Comparison of ENCODE assay signal across 8 cellular contexts in the genomic region with DNA sequence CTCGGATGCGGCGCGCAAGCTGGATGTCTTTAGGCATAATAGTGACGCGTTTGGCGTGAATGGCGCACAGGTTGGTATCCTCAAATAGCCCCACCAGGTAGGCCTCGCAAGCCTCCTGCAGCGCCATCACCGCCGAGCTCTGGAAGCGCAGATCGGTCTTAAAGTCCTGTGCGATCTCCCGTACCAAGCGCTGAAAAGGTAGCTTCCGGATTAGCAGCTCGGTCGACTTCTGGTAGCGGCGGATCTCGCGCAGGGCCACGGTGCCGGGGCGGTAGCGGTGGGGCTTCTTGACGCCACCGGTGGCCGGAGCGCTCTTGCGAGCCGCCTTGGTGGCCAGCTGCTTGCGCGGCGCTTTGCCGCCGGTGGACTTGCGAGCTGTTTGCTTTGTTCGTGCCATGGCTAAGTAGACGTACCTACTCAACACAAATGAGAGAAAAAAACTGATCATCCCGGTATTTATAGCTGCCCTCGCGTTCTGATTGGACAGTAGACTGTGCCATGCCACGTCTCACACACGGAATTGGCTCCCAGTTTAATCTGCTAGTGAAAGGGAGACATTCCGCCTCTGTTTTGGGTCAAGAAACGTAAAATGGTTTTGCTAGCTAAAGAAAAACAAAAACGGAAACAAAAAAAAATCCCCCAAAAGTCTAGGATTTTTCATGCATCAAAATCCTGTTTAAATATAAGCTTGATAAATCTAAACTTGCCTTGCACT. TPM values are rescaled to one million over a fixed set of nuclear protein-coding genes. Genes with fewer than 3 reads are reported as not detected.
DNase-seq lines count a peak whose midpoint lies in the region; ATAC-seq and TF ChIP-seq lines count a peak whose summit lies in the region.

No MANE protein-coding gene starts in this region.

- DNase-seq in NCI-H1105 (lab: John Stamatoyannopoulos, UW): peak; percentile 75
- peak; percentile 66 for DNase-seq in T-helper 9 cell
- peak; percentile 94 for DNase-seq in smooth muscle cell of the brain vasculature (ENCODE audit: low read depth, low spot score)
- no peak for DNase-seq in cortex of kidney (lab: John Stamatoyannopoulos, UW)

- peaks cover 16% of the 10 kb centered on the region for H3K4me1 ChIP-seq in iPS-15b (ENCODE audit: control insufficient read depth, insufficient read depth, low read length)

- H3K9me3 Mint-ChIP-seq in brain: peaks cover 0 to 10% (median 3%) of the 10 kb centered on the region in 5 experiments

- no peaks in the 10 kb centered on the region for H3K36me3 ChIP-seq in iPS-15b (ENCODE audit: control insufficient read depth, insufficient read depth, low read length)

- H3K4me3 Mint-ChIP-seq in brain: peak overlapping the region; percentile 85 to 98 (median 91)

- H3K27me3 ChIP-seq in iPS-15b (ENCODE audit: control insufficient read depth, insufficient read depth, low read length): no peaks in the 10 kb centered on the region

- TF ChIP-seq CTCF in GM12872 (IDR thresholded peaks at IDR 0.05; ENCODE audit: insufficient read depth, low read depth, low read length): peak; percentile 58
- peak in 1 of 2 experiments; percentile 54 for TF ChIP-seq CTCF in brain (conservative IDR thresholded peaks at IDR 0.05)

- peaks cover 16% of the 10 kb centered on the region for H3K27me3 Mint-ChIP-seq in brain

- peaks cover 48% of the 10 kb centered on the region for H3K4me1 Mint-ChIP-seq in brain

- no peaks in the 10 kb centered on the region for H3K36me3 Mint-ChIP-seq in brain

- H3K4me3 ChIP-seq in iPS-15b (ENCODE audit: low read depth, low read length): peak overlapping the region; percentile 81

- peak overlapping the region; percentile 91 to 95 (median 93) for H3K27ac Mint-ChIP-seq in brain

- H3K9ac ChIP-seq in iPS-15b (ENCODE audit: low read depth, low read length): peak overlapping the region; percentile 90

- peak; percentile 52 for ATAC-seq in HG02623 (IDR thresholded peaks at IDR 0.05; ENCODE audit: unreplicated experiment)

- no peaks in the 10 kb centered on the region for H3K9me3 ChIP-seq in iPS-15b (ENCODE audit: control insufficient read depth, insufficient read depth, low read length)

RNA-seq across cellular contexts. Expression of gene OR2B2, which starts 40.1 kb away (rescaled TPM):
- not detected for polyA plus RNA-seq in brain (ENCODE audit: insufficient read depth, low read depth, low replicate concordance)
